ENCODE assay signal across 8 cellular contexts in genomic region chr2:108786354-108787208, GRCh38. TPM values are rescaled to one million over a fixed set of nuclear protein-coding genes. Genes with fewer than 3 reads are reported as not detected.
DNase-seq lines count a peak whose midpoint lies in the region; ATAC-seq and TF ChIP-seq lines count a peak whose summit lies in the region.

TSS of gene CCDC138 (plus strand) at chr2:108786771. CDS start at chr2:108786823, 52 bp downstream.

- H3K27ac Mint-ChIP-seq in CD4-positive, CD25-positive, alpha-beta regulatory T cell, result peak within 1 kb of the TSS; percentile 88 to 99 (median 94)

- H3K9ac ChIP-seq in duodenal mucosa (ENCODE audit: low read depth in 1 of 2, low read length in 2 of 2), result peak within 1 kb of the TSS; percentile 58 to 85

- no peaks in the 10 kb centered on the region for H3K9me3 ChIP-seq in CD4-positive, CD25-positive, alpha-beta regulatory T cell (ENCODE audit: control insufficient read depth in 2 of 2, low read length in 2 of 2)
- H3K9me3 ChIP-seq in duodenal mucosa (ENCODE audit: control insufficient read depth in 1 of 2, low read length in 2 of 2) (no peaks in the 10 kb centered on the region), lower lobe of right lung (no peaks in the 10 kb centered on the region)

- no peaks in the 10 kb centered on the region for H3K27me3 Mint-ChIP-seq in CD4-positive, CD25-positive, alpha-beta regulatory T cell

- peak within 1 kb of the TSS; percentile 95 for H3K4me3 ChIP-seq in CD4-positive, CD25-positive, alpha-beta regulatory T cell (ENCODE audit: low read depth, low read length)
- H3K4me3 ChIP-seq in duodenal mucosa (ENCODE audit: low read depth in 1 of 2, low read length in 2 of 2) (peak within 1 kb of the TSS; percentile 74 to 94), lower lobe of right lung (peak within 1 kb of the TSS; percentile 75)

- intact Hi-C loops in lower lobe of right lung (cut with DNase I), result no loop called here

- H3K9me3 Mint-ChIP-seq in CD4-positive, CD25-positive, alpha-beta regulatory T cell, result no peaks in the 10 kb centered on the region

- H3K4me1 ChIP-seq in CD4-positive, CD25-positive, alpha-beta regulatory T cell (ENCODE audit: control insufficient read depth, insufficient read depth, low read length, poor library complexity, severe bottlenecking), result peaks cover 13% of the 10 kb centered on the region
- H3K4me1 ChIP-seq in duodenal mucosa (ENCODE audit: control insufficient read depth in 1 of 2, insufficient read depth in 2 of 2, low read length in 2 of 2), result peaks cover 6 to 13% of the 10 kb centered on the region in 2 donors
- H3K4me1 ChIP-seq in lower lobe of right lung, result peaks cover 5% of the 10 kb centered on the region

- TF ChIP-seq CTCF in lower lobe of right lung (IDR thresholded peaks at IDR 0.05), result no peak

- peaks cover 19% of the 10 kb centered on the region for H3K36me3 ChIP-seq in CD4-positive, CD25-positive, alpha-beta regulatory T cell (ENCODE audit: control insufficient read depth, insufficient read depth, low read length)
- H3K36me3 ChIP-seq in duodenal mucosa (ENCODE audit: control insufficient read depth in 1 of 2, insufficient read depth in 2 of 2, low read length in 2 of 2), result peaks cover 15 to 26% of the 10 kb centered on the region in 2 donors
- peaks cover 33% of the 10 kb centered on the region for H3K36me3 ChIP-seq in lower lobe of right lung

- peak; percentile 98 to 99 for ATAC-seq in CD4-positive, CD25-positive, alpha-beta regulatory T cell (ENCODE audit: low read depth in 2 of 2)
- ATAC-seq in GM19395 (IDR thresholded peaks at IDR 0.05; ENCODE audit: unreplicated experiment), result peak; percentile 96
- ATAC-seq in HG03558 (IDR thresholded peaks at IDR 0.05; ENCODE audit: extremely low read depth, unreplicated experiment), result peak; percentile 88
- peak; percentile 99 for ATAC-seq in lower lobe of right lung

- peak within 1 kb of the TSS; percentile 83 for H3K27ac ChIP-seq in CD4-positive, CD25-positive, alpha-beta regulatory T cell (ENCODE audit: insufficient read depth, low read length, poor library complexity, severe bottlenecking)
- H3K27ac ChIP-seq in duodenal mucosa (ENCODE audit: low read depth, low read length), result peak within 1 kb of the TSS; percentile 70
- peak within 1 kb of the TSS; percentile 81 for H3K27ac ChIP-seq in lower lobe of right lung

- peaks cover 10 to 27% (median 19%) of the 10 kb centered on the region in 4 donors for H3K4me1 Mint-ChIP-seq in CD4-positive, CD25-positive, alpha-beta regulatory T cell

- DNase-seq in CD4-positive, CD25-positive, alpha-beta regulatory T cell, result peak; percentile 86 to 95 (median 90)
- DNase-seq in NCI-H82 treated with DMSO at 0.1 percent for 48 hours (lab: John Stamatoyannopoulos, UW; ENCODE audit: unreplicated experiment) (peak; percentile 83), lower lobe of right lung (peak; percentile 94)
- DNase-seq in activated CD4-positive, alpha-beta T cell treated with anti-CD3 and anti-CD28 coated beads, Interleukin-2, amount 50 U/mL, for 48 hours, result peak; percentile 93 to 94
- DNase-seq in stimulated activated CD4-positive, alpha-beta T cell treated with anti-CD3 and anti-CD28 coated beads, TNF-alpha, amount 100 ng/mL, for 1 hour (ENCODE audit: low read depth in 3 of 3, low spot score in 1 of 3), result peak; percentile 65 to 88 (median 76)

- no peaks in the 10 kb centered on the region for H3K27me3 ChIP-seq in CD4-positive, CD25-positive, alpha-beta regulatory T cell (ENCODE audit: control insufficient read depth, insufficient read depth, low read length)
- H3K27me3 ChIP-seq in duodenal mucosa (ENCODE audit: control insufficient read depth in 1 of 2, insufficient read depth in 2 of 2, low read length in 2 of 2) (no peaks in the 10 kb centered on the region), lower lobe of right lung (ENCODE audit: low read depth) (no peaks in the 10 kb centered on the region)

- H3K4me3 Mint-ChIP-seq in CD4-positive, CD25-positive, alpha-beta regulatory T cell, result peak within 1 kb of the TSS; percentile 93 to 99 (median 97)

- peaks cover 26% of the 10 kb centered on the region for H3K36me3 Mint-ChIP-seq in CD4-positive, CD25-positive, alpha-beta regulatory T cell

RNA-seq across cellular contexts. Expression of gene CCDC138, which starts in this region (rescaled TPM):
- 6.5 TPM for total RNA-seq in CD4-positive, CD25-positive, alpha-beta regulatory T cell
- polyA plus RNA-seq in CD4-positive, CD25-positive, alpha-beta regulatory T cell, result 1 to 10 TPM; 4.5 to 6.9 (median 4.9) TPM
- 4.5 TPM for total RNA-seq in lower lobe of right lung

Comparison
In these comparisons a context has a peak if more than half of its experiments do, and no peak if none do; other contexts are left out.
1. Peak in every context shown above with its lines: DNase-seq, ATAC-seq, H3K4me3 ChIP-seq and H3K27ac ChIP-seq.